Comparison of ENCODE assay signal across 8 cellular contexts in genomic region chr1:205883792-205884191, GRCh38. TPM values are rescaled to one million over a fixed set of nuclear protein-coding genes. Genes with fewer than 3 reads are reported as not detected.
"Had no signal": no experiment of that assay in that cellular context is flagged by ENCODE, and none has a peak within 500 bp of the region (broad histone marks: within the 10 kb centered on the region; RNA-seq: fewer than 3 reads in every experiment).

No MANE protein-coding gene starts in this region.

- DNase-seq: IMR-90, KG1 had no signal

- H3K27ac ChIP-seq: HL-60 had no signal

- H3K4me3 ChIP-seq: K562 had no signal

- ATAC-seq: K562 had no signal

- FAIRE-seq: HTR-8/SVneo, K562 had no signal

RNA-seq across cellular contexts. Expression of gene PM20D1, which starts 33.9 kb away (rescaled TPM):
- total RNA-seq: HT-29, HT1080, IMR-90, K562 had no signal
- polyA plus RNA-seq: IMR-90, K562 had no signal

RNA-seq across cellular contexts. Expression of gene SLC26A9, which starts 59.5 kb away (rescaled TPM):
- total RNA-seq: IMR-90, K562 had no signal
- polyA plus RNA-seq: IgD-negative memory B cell, IMR-90 had no signal
